ENCODE assay signal across 9 cellular contexts in the genomic region with DNA sequence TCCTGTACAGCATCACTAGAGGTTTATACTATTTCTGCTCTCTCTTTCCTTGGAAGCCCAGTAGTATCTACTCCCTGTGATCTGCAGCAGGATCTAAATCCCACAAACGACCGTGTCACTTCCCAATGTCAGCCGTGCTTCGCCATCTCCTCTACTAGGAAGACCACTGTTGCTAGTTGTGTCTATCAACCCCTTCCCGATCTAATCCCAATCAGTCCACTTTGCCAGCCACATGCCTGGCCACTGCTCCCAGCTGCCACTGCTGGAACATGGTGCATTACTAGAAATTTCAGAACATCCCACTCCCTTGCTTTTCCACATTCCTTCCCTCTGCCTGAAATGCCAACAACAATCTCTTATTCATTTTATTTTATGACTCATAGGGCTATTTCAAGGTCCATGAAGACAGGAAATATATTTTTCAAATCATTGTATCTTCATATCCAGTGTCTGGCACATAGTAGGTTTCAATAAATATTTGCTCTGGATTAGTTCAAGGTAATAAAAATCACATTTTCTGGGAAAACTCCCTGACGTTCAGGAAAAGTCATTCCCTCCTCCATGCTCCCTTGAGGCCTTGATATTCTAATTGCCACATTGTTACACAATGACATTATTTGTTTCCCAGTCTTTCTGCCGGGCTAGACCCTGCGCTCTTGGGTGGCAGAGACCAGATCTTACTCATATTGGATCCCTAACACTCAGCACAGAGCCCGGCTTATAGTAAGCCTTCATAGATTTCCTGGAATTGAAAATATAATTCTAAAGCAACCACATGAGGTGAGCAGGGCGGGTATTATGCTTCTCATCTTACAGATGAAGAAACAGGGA. TPM values are rescaled to one million over a fixed set of nuclear protein-coding genes. Genes with fewer than 3 reads are reported as not detected.
DNase-seq lines count a peak whose midpoint lies in the region; ATAC-seq and TF ChIP-seq lines count a peak whose summit lies in the region.
"Had no signal": no experiment of that assay in that cellular context is flagged by ENCODE, and none has a peak within 500 bp of the region (broad histone marks: within the 10 kb centered on the region; RNA-seq: fewer than 3 reads in every experiment).

No MANE protein-coding gene starts in this region.

- peaks cover 2% of the 10 kb centered on the region for H3K9me3 Mint-ChIP-seq in activated T-cell treated with anti-CD3 and anti-CD28 coated beads, Interleukin-2, amount 50 U/mL, for 24 hours
- H3K9me3 Mint-ChIP-seq: dendritic cell treated with granulocyte-macrophage colony-stimulating factor and Interleukin-4, amounts not matched to agents 40 ng/mL and 50 ng/mL, for 4 days had no signal

- H3K4me1 ChIP-seq in SJCRH30 (peaks cover 16% of the 10 kb centered on the region), esophagus squamous epithelium (peaks cover 13 to 43% (median 17%) of the 10 kb centered on the region in 3 donors)

- H3K9me3 ChIP-seq in SJCRH30 (replicated peaks), result no peaks in the 10 kb centered on the region
- H3K9me3 ChIP-seq in esophagus squamous epithelium, result no peaks in the 10 kb centered on the region

- H3K36me3 Mint-ChIP-seq in activated T-cell treated with anti-CD3 and anti-CD28 coated beads, Interleukin-2, amount 50 U/mL, for 24 hours (ENCODE audit: low read depth), result peaks cover 17% of the 10 kb centered on the region

- intact Hi-C loops in esophagus squamous epithelium (cut with DNase I), result loop anchor here (5.0 kb wide), 1 partner anchor 882 kb away; no protein-coding TSS in a partner anchor

- H3K36me3 ChIP-seq in SJCRH30, result no peaks in the 10 kb centered on the region
- H3K36me3 ChIP-seq in esophagus squamous epithelium, result no peaks in the 10 kb centered on the region

- WGBS in esophagus squamous epithelium, 2 donors, result 51 to 56% methylated on average over 10 of the region's 10 CpGs

- H3K4me3 Mint-ChIP-seq in activated T-cell treated with anti-CD3 and anti-CD28 coated beads, Interleukin-2, amount 50 U/mL, for 24 hours, result no peak overlapping the region
- H3K4me3 Mint-ChIP-seq: dendritic cell treated with granulocyte-macrophage colony-stimulating factor and Interleukin-4, amounts not matched to agents 40 ng/mL and 50 ng/mL, for 4 days had no signal

- no peaks in the 10 kb centered on the region for H3K27me3 ChIP-seq in SJCRH30
- peaks cover 0 to 6% (median 0%) of the 10 kb centered on the region in 4 donors for H3K27me3 ChIP-seq in esophagus squamous epithelium

- TF ChIP-seq POLR2A in esophagus squamous epithelium (IDR thresholded peaks at IDR 0.05), result no peak
- TF ChIP-seq POLR2A in GM18505 (IDR thresholded peaks at IDR 0.05; ENCODE audit: borderline replicate concordance, extremely low read depth, insufficient read depth, insufficient read length), result no peak

- peak; percentile 67 for DNase-seq in Daoy (ENCODE audit: low read depth)
- DNase-seq in SJCRH30, result peak; percentile 50 to 74
- DNase-seq in esophagus squamous epithelium (lab: John Stamatoyannopoulos, UW), result no peak
- DNase-seq in renal cortical epithelial cell (ENCODE audit: low read depth), result peak; percentile 85
- no peak for DNase-seq in stimulated activated naive CD4-positive, alpha-beta T cell treated with Interleukin-2 at 50 U/mL for 16 hours (lab: John Stamatoyannopoulos, UW)
- DNase-seq in SKM-1 (lab: John Stamatoyannopoulos, UW; ENCODE audit: unreplicated experiment), result no peak
- no peak for DNase-seq in activated T-cell treated with anti-CD3 and anti-CD28 coated beads, Interleukin-2, amount 50 U/mL, for 24 hours

- no peak overlapping the region for H3K27ac Mint-ChIP-seq in activated T-cell treated with anti-CD3 and anti-CD28 coated beads, Interleukin-2, amount 50 U/mL, for 24 hours
- H3K27ac Mint-ChIP-seq: dendritic cell treated with granulocyte-macrophage colony-stimulating factor and Interleukin-4, amounts not matched to agents 40 ng/mL and 50 ng/mL, for 4 days had no signal

- TF ChIP-seq CTCF in esophagus squamous epithelium (IDR thresholded peaks at IDR 0.05), result no peak

- ATAC-seq in GM18505 (IDR thresholded peaks at IDR 0.05; ENCODE audit: unreplicated experiment), result no peak

- H3K27me3 Mint-ChIP-seq in activated T-cell treated with anti-CD3 and anti-CD28 coated beads, Interleukin-2, amount 50 U/mL, for 24 hours, result peaks cover 3% of the 10 kb centered on the region

- H3K27ac ChIP-seq in SJCRH30 (peak overlapping the region; percentile 17; the same call in 1 of the 2 replicates), esophagus squamous epithelium (peak overlapping the region; percentile 87 to 92 (median 90))

- H3K4me3 ChIP-seq in SJCRH30 (no peak overlapping the region), esophagus squamous epithelium (no peak overlapping the region)

- peaks cover 54% of the 10 kb centered on the region for H3K4me1 Mint-ChIP-seq in activated T-cell treated with anti-CD3 and anti-CD28 coated beads, Interleukin-2, amount 50 U/mL, for 24 hours (ENCODE audit: low read depth)

RNA-seq across cellular contexts. Expression of a gene that starts 2.1 kb away (rescaled TPM):
- total RNA-seq in Daoy (2014; rRNA removed; shearing (Covaris generic)), result 17.4 and 19.0 TPM in 2 replicates
- total RNA-seq in SJCRH30 (2014; rRNA removed; shearing (Covaris generic)), result 63.7 and 67.9 TPM in 2 replicates
- total RNA-seq in esophagus squamous epithelium (10 to 100 TPM in 3 of 4 donors, 1 to 10 TPM in 1; 9.8 to 42.2 (median 32.4) TPM), renal cortical epithelial cell (6.8 and 9.9 TPM in 2 replicates)

Comparison
In these comparisons a context has a peak if more than half of its experiments do, and no peak if none do; other contexts are left out.
1. DNase-seq: peak in Daoy (single experiment), SJCRH30 (2 of 2) and renal cortical epithelial cell (single experiment); none in esophagus squamous epithelium (single experiment), stimulated activated naive CD4-positive, alpha-beta T cell treated with Interleukin-2 at 50 U/mL for 16 hours (single experiment), SKM-1 (single experiment) and activated T-cell treated with anti-CD3 and anti-CD28 coated beads, Interleukin-2, amount 50 U/mL, for 24 hours (single experiment).